ENCODE assay signal across 25 cellular contexts in the genomic region with DNA sequence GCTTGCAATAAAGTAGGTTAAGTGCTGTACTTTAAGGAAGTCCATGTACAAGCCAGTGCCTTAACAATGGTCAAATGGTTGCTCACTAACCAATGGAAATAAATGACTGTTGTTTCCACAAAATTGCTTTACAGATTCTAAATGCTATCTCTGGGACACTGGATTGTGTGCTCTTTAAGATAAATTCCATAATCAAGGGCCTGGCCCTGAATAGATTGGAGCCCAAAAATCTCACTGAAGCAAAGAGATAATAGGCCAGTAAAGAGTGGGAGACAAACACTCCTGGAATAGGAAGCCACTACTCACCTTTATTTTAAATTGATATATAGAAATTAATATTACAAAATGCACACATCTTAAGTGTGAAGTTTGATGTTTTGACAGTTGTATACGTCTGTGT.
"Had no signal": no experiment of that assay in that cellular context is flagged by ENCODE, and none has a peak within 500 bp of the region (broad histone marks: within the 10 kb centered on the region; RNA-seq: fewer than 3 reads in every experiment).

No MANE protein-coding gene starts in this region.

- H3K4me3 ChIP-seq: PC-9, SK-N-MC had no signal

- H3K27ac ChIP-seq: brain microvascular endothelial cell, KMS-11, PC-9 had no signal

- H3K9me3 Mint-ChIP-seq: activated CD4-positive, alpha-beta memory T cell treated with anti-CD3 and anti-CD28 coated beads for 36 hours; activated naive CD8-positive, alpha-beta T cell treated with anti-CD3 and anti-CD28 coated beads for 36 hours; activated T-cell treated with anti-CD3 and anti-CD28 coated beads, Interleukin-2, amount 50 U/mL, for 4 hours; IgD-negative memory B cell; T-cell; WTC11 had no signal

- H3K9ac ChIP-seq: KMS-11 had no signal

- H3K27me3 Mint-ChIP-seq: activated CD4-positive, alpha-beta memory T cell treated with anti-CD3 and anti-CD28 coated beads for 36 hours; activated naive CD8-positive, alpha-beta T cell treated with anti-CD3 and anti-CD28 coated beads for 36 hours; IgD-negative memory B cell; T-cell had no signal

- ATAC-seq: activated T-cell treated with anti-CD3 and anti-CD28 coated beads, Interleukin-2, amount 50 U/mL, for 4 hours; T-cell; WTC11 had no signal

- H3K36me3 Mint-ChIP-seq: T-cell, WTC11 had no signal

- H3K36me3 ChIP-seq: brain microvascular endothelial cell had no signal

- H3K4me1 Mint-ChIP-seq: activated naive CD8-positive, alpha-beta T cell treated with anti-CD3 and anti-CD28 coated beads for 36 hours; IgD-negative memory B cell; T-cell; WTC11 had no signal

- H3K27me3 ChIP-seq: brain microvascular endothelial cell had no signal

- H3K4me3 Mint-ChIP-seq: activated CD4-positive, alpha-beta memory T cell treated with anti-CD3 and anti-CD28 coated beads for 36 hours; activated naive CD8-positive, alpha-beta T cell treated with anti-CD3 and anti-CD28 coated beads for 36 hours; activated T-cell treated with anti-CD3 and anti-CD28 coated beads, Interleukin-2, amount 50 U/mL, for 4 hours; IgD-negative memory B cell; T-cell; WTC11 had no signal

- H3K4me2 ChIP-seq: KMS-11, PC-9 had no signal

- DNase-seq: activated CD4-positive, alpha-beta memory T cell treated with anti-CD3 and anti-CD28 coated beads for 36 hours; activated CD4-positive, alpha-beta T cell treated with anti-CD3 and anti-CD28 coated beads for 48 hours; activated CD4-positive, CD25-positive, alpha-beta regulatory T cell treated with anti-CD3 and anti-CD28 coated beads, Interleukin-2, amount 50 U/mL, for 72 hours; activated CD8-positive, alpha-beta memory T cell treated with anti-CD3 and anti-CD28 coated beads for 24 hours; activated effector memory CD4-positive, alpha-beta T cell treated with anti-CD3 and anti-CD28 coated beads, Interleukin-2, amount 50 U/mL, for 16 hours; activated naive CD4-positive, alpha-beta T cell treated with Interleukin-2 at 50 U/mL for 16 hours; activated naive CD8-positive, alpha-beta T cell treated with anti-CD3 and anti-CD28 coated beads for 36 hours; activated T-cell treated with anti-CD3 and anti-CD28 coated beads, Interleukin-2, amount 50 U/mL, for 4 hours; brain microvascular endothelial cell; cerebellar nuclear complex; NCI-H1092; NCI-H1417; NCI-H1694 treated with DMSO at 0.1 percent for 48 hours; NCI-H2029 treated with DMSO at 0.1 percent for 48 hours; NCI-H510A treated with DMSO at 0.1 percent for 48 hours; NCI-H69; NK-92 treated with Interleukin-12 subunit alpha and Interleukin-12 subunit beta, amount 100 ng/mL, for 24 hours; PC-9; T-cell; T-helper 2 cell; T1000 had no signal

- H3K27ac Mint-ChIP-seq: activated naive CD8-positive, alpha-beta T cell treated with anti-CD3 and anti-CD28 coated beads for 36 hours; WTC11 had no signal

- H2AFZ ChIP-seq: PC-9 had no signal
